In genomic region chr6:131903734-131904133, GRCh38 we compare ENCODE assay signal across 8 cellular contexts. TPM values are rescaled to one million over a fixed set of nuclear protein-coding genes. Genes with fewer than 3 reads are reported as not detected.
"Had no signal": no experiment of that assay in that cellular context is flagged by ENCODE, and none has a peak within 500 bp of the region (broad histone marks: within the 10 kb centered on the region; RNA-seq: fewer than 3 reads in every experiment).

No MANE protein-coding gene starts in this region.

RNA-seq across cellular contexts. Expression of gene CCN2, which starts 47.4 kb away (rescaled TPM):
- total RNA-seq: activated CD4-positive, alpha-beta T cell treated with anti-CD3 and anti-CD28 coated beads, Interleukin-2, amount 10 ng/mL, durations not matched to agents 24 days and 14 days; activated CD8-positive, alpha-beta memory T cell treated with anti-CD3 and anti-CD28 coated beads for 36 hours; activated CD8-positive, alpha-beta T cell treated with anti-CD3 and anti-CD28 coated beads for 36 hours; activated naive CD8-positive, alpha-beta T cell treated with anti-CD3 and anti-CD28 coated beads for 36 hours; activated T-cell treated with anti-CD3 and anti-CD28 coated beads, Interleukin-2, amount 50 U/mL, for 72 hours; activated T-helper 17 cell treated with anti-CD3 and anti-CD28 coated beads, Interleukin-2, amount 50 U/mL, for 72 hours; T-helper 1 cell treated with Interleukin-12 subunit alpha and Interleukin-12 subunit beta and Interleukin-4 antibody, amounts not matched to agents 30 ng/mL and 1 ng/mL, for 36 hours; T-helper 2 cell treated with Interferon-gamma antibody and Interleukin-4, amounts not matched to agents 100 ng/mL and 5 ng/mL, for 36 hours had no signal
